8 cellular contexts compared by ENCODE assay signal in genomic region chr11:33329705-33330329, GRCh38. TPM values are rescaled to one million over a fixed set of nuclear protein-coding genes. Genes with fewer than 3 reads are reported as not detected.
A peak's percentile ranks its signal among the peaks of the same experiment; 100 is the strongest.
DNase-seq lines count a peak whose midpoint lies in the region; ATAC-seq and TF ChIP-seq lines count a peak whose summit lies in the region.

No MANE protein-coding gene starts in this region.

- intact Hi-C loops in activated CD8-positive, alpha-beta T cell treated with anti-CD3 and anti-CD28 coated beads for 36 hours (cut with micrococcal nuclease) = loop anchor here (2.0 kb wide), 1 partner anchor 167 kb away; no protein-coding TSS in a partner anchor

- ATAC-seq in HG03066 (IDR thresholded peaks at IDR 0.05; ENCODE audit: low read depth, unreplicated experiment) = peak; percentile 73
- peak; percentile 58 for ATAC-seq in activated CD8-positive, alpha-beta T cell treated with anti-CD3 and anti-CD28 coated beads for 36 hours

- CTCF ChIA-PET in activated CD8-positive, alpha-beta T cell treated with anti-CD3 and anti-CD28 coated beads for 36 hours (lab: Charles Lee) = interaction anchor here (0.6 to 4.2 kb wide), 10 partner anchors 9 to 520 kb away, joined by 3 to 45 read pairs (median 4); no protein-coding TSS in a partner anchor

- DNase-seq in SIG-M5 treated with dmso at 0.1 percent for 504 hours (lab: John Stamatoyannopoulos, UW; ENCODE audit: unreplicated experiment) (peak; percentile 74), SIG-M5 (lab: John Stamatoyannopoulos, UW) (no peak), NCI-H526 (lab: John Stamatoyannopoulos, UW) (peak; percentile 59 to 79), fibroblast of pulmonary artery (ENCODE audit: low read depth) (peak; percentile 83), non-pigmented ciliary epithelial cell (ENCODE audit: low read depth) (peak; percentile 40), OCI-M2 (lab: John Stamatoyannopoulos, UW; ENCODE audit: unreplicated experiment) (no peak)
- DNase-seq in activated CD8-positive, alpha-beta T cell treated with anti-CD3 and anti-CD28 coated beads for 36 hours = peak; percentile 61

- H3K36me3 Mint-ChIP-seq in activated CD8-positive, alpha-beta T cell treated with anti-CD3 and anti-CD28 coated beads for 36 hours (ENCODE audit: low read depth) = peaks cover 4% of the 10 kb centered on the region

- H3K4me3 Mint-ChIP-seq in activated CD8-positive, alpha-beta T cell treated with anti-CD3 and anti-CD28 coated beads for 36 hours = no peak overlapping the region

- H3K27ac Mint-ChIP-seq in activated CD8-positive, alpha-beta T cell treated with anti-CD3 and anti-CD28 coated beads for 36 hours = no peak overlapping the region

- no peaks in the 10 kb centered on the region for H3K27me3 Mint-ChIP-seq in activated CD8-positive, alpha-beta T cell treated with anti-CD3 and anti-CD28 coated beads for 36 hours

- no peak overlapping the region for H3K4me3 ChIP-seq in fibroblast of pulmonary artery (replicated peaks; ENCODE audit: low read depth, low read length)

- POLR2A ChIA-PET in activated CD8-positive, alpha-beta T cell treated with anti-CD3 and anti-CD28 coated beads for 36 hours (lab: Charles Lee) = no interaction called here

- peak; percentile 75 for TF ChIP-seq CTCF in activated CD8-positive, alpha-beta T cell treated with anti-CD3 and anti-CD28 coated beads for 36 hours (IDR thresholded peaks at IDR 0.05)
- peak; percentile 66 for TF ChIP-seq CTCF in fibroblast of pulmonary artery (IDR thresholded peaks at IDR 0.05; ENCODE audit: low read length, missing control alignments)

- H3K4me1 Mint-ChIP-seq in activated CD8-positive, alpha-beta T cell treated with anti-CD3 and anti-CD28 coated beads for 36 hours (ENCODE audit: low read depth) = peaks cover 14% of the 10 kb centered on the region

- H3K9me3 Mint-ChIP-seq in activated CD8-positive, alpha-beta T cell treated with anti-CD3 and anti-CD28 coated beads for 36 hours = no peaks in the 10 kb centered on the region

RNA-seq across cellular contexts. Expression of gene KIAA1549L, which starts 46.1 kb away (rescaled TPM):
- not detected for total RNA-seq in activated CD8-positive, alpha-beta T cell treated with anti-CD3 and anti-CD28 coated beads for 36 hours

Comparison
In these comparisons a context has a peak if more than half of its experiments do, and no peak if none do; other contexts are left out.
1. DNase-seq: peak in SIG-M5 treated with dmso at 0.1 percent for 504 hours (single experiment), NCI-H526 (2 of 2), activated CD8-positive, alpha-beta T cell treated with anti-CD3 and anti-CD28 coated beads for 36 hours (single experiment), fibroblast of pulmonary artery (single experiment) and non-pigmented ciliary epithelial cell (single experiment); none in SIG-M5 (single experiment) and OCI-M2 (single experiment).